ENCODE assay signal across 8 cellular contexts in genomic region chr10:124744688-124745055, GRCh38. TPM values are rescaled to one million over a fixed set of nuclear protein-coding genes. Genes with fewer than 3 reads are reported as not detected.
DNase-seq lines count a peak whose midpoint lies in the region; ATAC-seq, FAIRE-seq and TF ChIP-seq lines count a peak whose summit lies in the region.

No MANE protein-coding gene starts in this region.

- peak overlapping the region; percentile 68 for H3K9ac ChIP-seq in astrocyte (ENCODE audit: low read length)

- H3K27ac ChIP-seq in AG04450 (ENCODE audit: low read depth, low read length) (peak overlapping the region; percentile 34), HL-60 (replicated peaks) (peak overlapping the region; percentile 64), astrocyte (ENCODE audit: low read depth, low read length) (peak overlapping the region; percentile 34)

- H3K4me2 ChIP-seq in astrocyte (ENCODE audit: low read length), result peak overlapping the region; percentile 88

- POLR2A ChIA-PET in AG04450 (lab: Yijun Ruan, JAX), result no interaction called here

- no peak for ATAC-seq in stimulated activated naive CD8-positive, alpha-beta T cell treated with anti-CD3 and anti-CD28 coated beads, Interleukin-15, amount 100 ng/mL, for 72 hours
- ATAC-seq in HG02852 (IDR thresholded peaks at IDR 0.05; ENCODE audit: unreplicated experiment), result no peak
- ATAC-seq in GM18858 (IDR thresholded peaks at IDR 0.05; ENCODE audit: unreplicated experiment), result no peak
- ATAC-seq in GM18520 (IDR thresholded peaks at IDR 0.05; ENCODE audit: unreplicated experiment), result no peak

- peaks cover 27% of the 10 kb centered on the region for H3K4me1 Mint-ChIP-seq in astrocyte (ENCODE audit: low read depth, unreplicated experiment)
- H3K4me1 Mint-ChIP-seq in stimulated activated naive CD8-positive, alpha-beta T cell treated with anti-CD3 and anti-CD28 coated beads, Interleukin-15, amount 100 ng/mL, for 72 hours, result peaks cover 45% of the 10 kb centered on the region

- H3K27ac Mint-ChIP-seq in astrocyte (ENCODE audit: unreplicated experiment), result peak overlapping the region; percentile 78
- H3K27ac Mint-ChIP-seq in stimulated activated naive CD8-positive, alpha-beta T cell treated with anti-CD3 and anti-CD28 coated beads, Interleukin-15, amount 100 ng/mL, for 72 hours, result no peak overlapping the region

- FAIRE-seq in astrocyte (lab: Jason Lieb, UNC), result no peak

- H3K4me1 ChIP-seq in astrocyte (ENCODE audit: insufficient read depth, low read length), result peaks cover 32% of the 10 kb centered on the region

- DNase-seq in AG04450 (ENCODE audit: low read depth, low spot score) (no peak), HL-60 (ENCODE audit: low read depth in 1 of 2, low spot score in 1 of 2) (no peak), astrocyte (ENCODE audit: low read depth) (peak; percentile 62), iris pigment epithelial cell (ENCODE audit: low read depth) (peak; percentile 83)
- no peak for DNase-seq in stimulated activated naive CD8-positive, alpha-beta T cell treated with anti-CD3 and anti-CD28 coated beads, Interleukin-15, amount 100 ng/mL, for 72 hours

- peaks cover 2% of the 10 kb centered on the region for H3K36me3 Mint-ChIP-seq in astrocyte (ENCODE audit: low read depth, unreplicated experiment)

- H4K20me1 ChIP-seq in astrocyte (ENCODE audit: insufficient read depth, low read length), result peaks cover 30% of the 10 kb centered on the region

- H3K27me3 ChIP-seq in AG04450 (ENCODE audit: control insufficient read depth, insufficient read depth, low read length), result no peaks in the 10 kb centered on the region
- no peaks in the 10 kb centered on the region for H3K27me3 ChIP-seq in HL-60 (ENCODE audit: insufficient read depth, poor library complexity, severe bottlenecking)
- H3K27me3 ChIP-seq in astrocyte (ENCODE audit: insufficient read depth, low read length), result no peaks in the 10 kb centered on the region

- no peaks in the 10 kb centered on the region for H3K36me3 ChIP-seq in astrocyte (ENCODE audit: insufficient read depth, low read length)

- TF ChIP-seq CTCF in AG04450 (IDR thresholded peaks at IDR 0.05; ENCODE audit: low read depth, low read length), result no peak
- TF ChIP-seq CTCF in HL-60 (IDR thresholded peaks at IDR 0.05; ENCODE audit: insufficient read depth, low read length), result no peak
- no peak for TF ChIP-seq CTCF in astrocyte (IDR thresholded peaks at IDR 0.05; ENCODE audit: insufficient read depth, low read depth, low read length)

- H3K4me3 Mint-ChIP-seq in astrocyte (ENCODE audit: unreplicated experiment), result peak overlapping the region; percentile 85
- H3K4me3 Mint-ChIP-seq in stimulated activated naive CD8-positive, alpha-beta T cell treated with anti-CD3 and anti-CD28 coated beads, Interleukin-15, amount 100 ng/mL, for 72 hours, result peak overlapping the region; percentile 33 to 58

- H3K9me3 ChIP-seq in AG04450 (ENCODE audit: control insufficient read depth, insufficient read depth, low read length) (no peaks in the 10 kb centered on the region), astrocyte (ENCODE audit: insufficient read depth, low read depth, low read length) (no peaks in the 10 kb centered on the region)

- peaks cover 17% of the 10 kb centered on the region for H3K79me2 ChIP-seq in astrocyte (ENCODE audit: insufficient read depth, low read length)

- H2AFZ ChIP-seq in astrocyte (ENCODE audit: low read depth, low read length), result peak overlapping the region; percentile 61

- H3K9me3 Mint-ChIP-seq in astrocyte (ENCODE audit: unreplicated experiment), result no peaks in the 10 kb centered on the region
- no peaks in the 10 kb centered on the region for H3K9me3 Mint-ChIP-seq in stimulated activated naive CD8-positive, alpha-beta T cell treated with anti-CD3 and anti-CD28 coated beads, Interleukin-15, amount 100 ng/mL, for 72 hours

- H3K27me3 Mint-ChIP-seq in astrocyte (ENCODE audit: low read depth, unreplicated experiment), result no peaks in the 10 kb centered on the region
- peaks cover 17% of the 10 kb centered on the region for H3K27me3 Mint-ChIP-seq in stimulated activated naive CD8-positive, alpha-beta T cell treated with anti-CD3 and anti-CD28 coated beads, Interleukin-15, amount 100 ng/mL, for 72 hours

- H3K4me3 ChIP-seq in AG04450 (ENCODE audit: low read depth, low read length), result peak overlapping the region; percentile 55
- H3K4me3 ChIP-seq in HL-60 (replicated peaks; ENCODE audit: insufficient read depth, low read length), result peak overlapping the region; percentile 43
- peak overlapping the region; percentile 49 for H3K4me3 ChIP-seq in astrocyte (ENCODE audit: insufficient read depth, low read depth, low read length)

- CTCF ChIA-PET in AG04450 (lab: Charles Lee), result interaction anchor here (1.0 to 4.8 kb wide), 8 partner anchors 10 to 224 kb away, joined by 3 to 46 read pairs (median 6); no protein-coding TSS in a partner anchor

RNA-seq across cellular contexts. Expression of gene FAM53B, which starts 0.5 kb away (rescaled TPM):
- 4.1 and 5.4 TPM in 2 replicates for polyA plus RNA-seq in AG04450 (2011; rRNA removed)
- 12.4 and 18.3 TPM in 2 replicates for polyA minus RNA-seq in AG04450 (2011; rRNA and poly(A)+ RNA removed)
- 12.9 and 13.7 TPM in 2 replicates for total RNA-seq in astrocyte

RNA-seq across cellular contexts. Expression of gene EEF1AKMT2, which starts 47.0 kb away (rescaled TPM):
- 16.3 and 24.0 TPM in 2 replicates for polyA plus RNA-seq in AG04450 (2011; rRNA removed)
- polyA minus RNA-seq in AG04450 (2011; rRNA and poly(A)+ RNA removed), result 8.6 and 10.5 TPM in 2 replicates
- total RNA-seq in astrocyte, result 19.1 and 19.5 TPM in 2 replicates

RNA-seq across cellular contexts. Expression of gene ABRAXAS2, which starts 56.9 kb away (rescaled TPM):
- 14.9 and 19.1 TPM in 2 replicates for polyA plus RNA-seq in AG04450 (2011; rRNA removed)
- polyA minus RNA-seq in AG04450 (2011; rRNA and poly(A)+ RNA removed), result 11.4 and 14.7 TPM in 2 replicates
- 16.8 and 17.1 TPM in 2 replicates for total RNA-seq in astrocyte

Comparison
In these comparisons a context has a peak if more than half of its experiments do, and no peak if none do; other contexts are left out.
1. DNase-seq: peak in astrocyte (single experiment) and iris pigment epithelial cell (single experiment); none in AG04450 (single experiment), HL-60 (0 of 2) and stimulated activated naive CD8-positive, alpha-beta T cell treated with anti-CD3 and anti-CD28 coated beads, Interleukin-15, amount 100 ng/mL, for 72 hours (0 of 2).
2. Peak in every context shown above with its lines, with median percentiles within 50 percentile points of each other: H3K27ac ChIP-seq and H3K4me3 ChIP-seq.